ENCODE assay signal across 8 cellular contexts in the genomic region with DNA sequence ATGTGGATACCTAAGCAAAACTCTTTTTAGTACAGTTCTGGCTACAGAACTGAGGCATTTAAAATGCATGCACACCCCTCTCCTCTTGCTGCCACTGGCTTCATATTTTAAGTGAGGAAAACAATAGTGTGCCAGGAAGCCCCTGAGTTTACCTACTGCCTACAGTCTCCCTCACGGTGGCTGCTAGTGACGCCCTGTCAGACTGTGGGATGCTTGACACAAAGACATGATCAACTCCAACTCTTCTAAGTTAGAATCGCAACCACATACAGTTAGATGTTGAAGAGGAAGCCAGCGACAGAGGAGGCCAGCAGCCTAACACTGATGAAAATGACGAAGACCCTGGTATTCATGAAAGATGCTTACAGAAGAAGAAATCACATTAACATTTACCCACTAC. TPM values are rescaled to one million over a fixed set of nuclear protein-coding genes. Genes with fewer than 3 reads are reported as not detected.
DNase-seq lines count a peak whose midpoint lies in the region; ATAC-seq and TF ChIP-seq lines count a peak whose summit lies in the region.

No MANE protein-coding gene starts in this region.

- TF ChIP-seq CTCF in 22Rv1 (IDR thresholded peaks at IDR 0.05) (no peak), brain (conservative IDR thresholded peaks at IDR 0.05) (no peak), mesothelial cell of epicardium (IDR thresholded peaks at IDR 0.05; ENCODE audit: unreplicated experiment) (no peak)

- peaks cover 12% of the 10 kb centered on the region for H3K4me1 ChIP-seq in HUES6 (ENCODE audit: control insufficient read depth, insufficient read depth, low read length)

- peak overlapping the region; percentile 94 for H3K4me3 ChIP-seq in HUES6 (ENCODE audit: low read depth, low read length)

- H3K27ac Mint-ChIP-seq in brain (peak overlapping the region; percentile 88 to 95 (median 93)), mesothelial cell of epicardium (peak overlapping the region; percentile 92)

- H3K4me3 Mint-ChIP-seq in brain (peak overlapping the region; percentile 89 to 94 (median 92)), mesothelial cell of epicardium (peak overlapping the region; percentile 94)

- no peaks in the 10 kb centered on the region for H3K27me3 ChIP-seq in HUES6 (ENCODE audit: control insufficient read depth, insufficient read depth, low read length)

- no peak for ATAC-seq in HG03108 (IDR thresholded peaks at IDR 0.05; ENCODE audit: unreplicated experiment)

- H3K4me1 Mint-ChIP-seq in brain = peaks cover 63% of the 10 kb centered on the region
- peaks cover 24% of the 10 kb centered on the region for H3K4me1 Mint-ChIP-seq in mesothelial cell of epicardium

- H3K27ac ChIP-seq in 22Rv1 (peak overlapping the region; percentile 97; the same call in 1 of the 2 replicates), HUES6 (ENCODE audit: low read depth, low read length) (peak overlapping the region; percentile 98; the same call in 1 of the 2 replicates), caudate nucleus (ENCODE audit: low read depth, low read length) (no peak overlapping the region)

- H3K9me3 Mint-ChIP-seq in brain (no peaks in the 10 kb centered on the region), mesothelial cell of epicardium (no peaks in the 10 kb centered on the region)

- H3K27me3 Mint-ChIP-seq in brain (peaks cover 6% of the 10 kb centered on the region), mesothelial cell of epicardium (ENCODE audit: low read depth) (no peaks in the 10 kb centered on the region)

- H3K9me3 ChIP-seq in HUES6 (ENCODE audit: control insufficient read depth, insufficient read depth, low read depth, low read length) = no peaks in the 10 kb centered on the region

- peak overlapping the region; percentile 93 for H3K9ac ChIP-seq in HUES6 (ENCODE audit: low read length)

- peaks cover 10% of the 10 kb centered on the region for H3K36me3 Mint-ChIP-seq in brain
- peaks cover 4% of the 10 kb centered on the region for H3K36me3 Mint-ChIP-seq in mesothelial cell of epicardium

- no peak for DNase-seq in mesothelial cell of epicardium (ENCODE audit: low spot score in 2 of 2, unreplicated experiment in 2 of 2)
- no peak for DNase-seq in NCI-H446 treated with DMSO at 0.1 percent for 48 hours (lab: John Stamatoyannopoulos, UW)
- DNase-seq in CD1c-positive myeloid dendritic cell (ENCODE audit: extremely low spot score) = no peak
- DNase-seq in caudate nucleus (lab: John Stamatoyannopoulos, UW) = no peak

- peaks cover 26% of the 10 kb centered on the region for H3K36me3 ChIP-seq in HUES6 (ENCODE audit: control insufficient read depth, insufficient read depth, low read length)

RNA-seq across cellular contexts. Expression of a gene that starts 1.3 kb away (rescaled TPM):
- polyA plus RNA-seq in brain (ENCODE audit: insufficient read depth, low read depth, low replicate concordance) = 80.6 TPM
- total RNA-seq in mesothelial cell of epicardium = 89.9 to 92.2 TPM (median 90.2 TPM) in 3 replicates

RNA-seq across cellular contexts. Expression of a gene that starts 41.9 kb away (rescaled TPM):
- 10.7 TPM for polyA plus RNA-seq in brain (ENCODE audit: insufficient read depth, low read depth, low replicate concordance)
- 22.1 to 24.6 TPM (median 23.3 TPM) in 3 replicates for total RNA-seq in mesothelial cell of epicardium
